19 cellular contexts compared by ENCODE assay signal in genomic region chr2:3044587-3045317, GRCh38.
"Had no signal": no experiment of that assay in that cellular context is flagged by ENCODE, and none has a peak within 500 bp of the region (broad histone marks: within the 10 kb centered on the region; RNA-seq: fewer than 3 reads in every experiment).

No MANE protein-coding gene starts in this region.

- H3K36me3 ChIP-seq: ascending aorta, gastroesophageal sphincter, lower lobe of right lung, upper lobe of left lung had no signal

- H3K4me3 ChIP-seq: ascending aorta, gastroesophageal sphincter, hepatocyte, lower lobe of right lung, upper lobe of left lung had no signal

- DNase-seq: activated CD4-positive, alpha-beta memory T cell treated with anti-CD3 and anti-CD28 coated beads for 36 hours; activated naive CD4-positive, alpha-beta T cell treated with Interleukin-2 at 50 U/mL for 16 hours; activated naive CD8-positive, alpha-beta T cell treated with anti-CD3 and anti-CD28 coated beads, Interleukin-2, amount 50 U/mL, for 24 hours; effector CD8-positive, alpha-beta T cell; kidney; lower lobe of right lung; natural killer cell; nucleus accumbens; right cardiac atrium; stimulated activated naive B cell treated with anti-CD40 and anti-IgM and Interleukin-4, amounts not matched to agents 10 μg/mL and 1 μg/mL and 100 μg/mL, for 72 hours; T-helper 9 cell had no signal

- H3K27me3 ChIP-seq: ascending aorta, hepatocyte, upper lobe of left lung had no signal

- H3K9me3 Mint-ChIP-seq: activated CD4-positive, alpha-beta memory T cell treated with anti-CD3 and anti-CD28 coated beads for 36 hours; activated naive CD8-positive, alpha-beta T cell treated with anti-CD3 and anti-CD28 coated beads, Interleukin-2, amount 50 U/mL, for 24 hours; activated T-helper 1 cell treated with anti-CD3 and anti-CD28 coated beads, Interleukin-12 subunit alpha, Interleukin-12 subunit beta, Interleukin-2, Interleukin-4 antibody, amounts not matched to agents 30 ng/mL and 10 ng/mL and 1 ng/mL, durations not matched to agents 14 hours and 24 hours and 36 hours; natural killer cell; stimulated activated naive B cell treated with anti-CD40 and anti-IgM and Interleukin-4, amounts not matched to agents 10 μg/mL and 1 μg/mL and 100 μg/mL, for 72 hours had no signal

- H3K36me3 Mint-ChIP-seq: activated CD4-positive, alpha-beta memory T cell treated with anti-CD3 and anti-CD28 coated beads for 36 hours; natural killer cell; stimulated activated naive B cell treated with anti-CD40 and anti-IgM and Interleukin-4, amounts not matched to agents 10 μg/mL and 1 μg/mL and 100 μg/mL, for 72 hours had no signal

- H3K9me3 ChIP-seq: ascending aorta, gastroesophageal sphincter, lower lobe of right lung, upper lobe of left lung had no signal

- H3K27me3 Mint-ChIP-seq: activated CD4-positive, alpha-beta memory T cell treated with anti-CD3 and anti-CD28 coated beads for 36 hours; progenitor cell of endocrine pancreas; stimulated activated naive B cell treated with anti-CD40 and anti-IgM and Interleukin-4, amounts not matched to agents 10 μg/mL and 1 μg/mL and 100 μg/mL, for 72 hours had no signal

- H3K27ac ChIP-seq: ascending aorta, epithelial cell of prostate, gastroesophageal sphincter, hepatocyte, lower lobe of right lung, upper lobe of left lung had no signal

- H3K4me1 ChIP-seq: ascending aorta, gastroesophageal sphincter, lower lobe of right lung, upper lobe of left lung had no signal

- H3K4me3 Mint-ChIP-seq: activated CD4-positive, alpha-beta memory T cell treated with anti-CD3 and anti-CD28 coated beads for 36 hours; activated naive CD8-positive, alpha-beta T cell treated with anti-CD3 and anti-CD28 coated beads, Interleukin-2, amount 50 U/mL, for 24 hours; activated T-helper 1 cell treated with anti-CD3 and anti-CD28 coated beads, Interleukin-12 subunit alpha, Interleukin-12 subunit beta, Interleukin-2, Interleukin-4 antibody, amounts not matched to agents 30 ng/mL and 10 ng/mL and 1 ng/mL, durations not matched to agents 14 hours and 24 hours and 36 hours; natural killer cell; stimulated activated naive B cell treated with anti-CD40 and anti-IgM and Interleukin-4, amounts not matched to agents 10 μg/mL and 1 μg/mL and 100 μg/mL, for 72 hours had no signal

- H3K4me1 Mint-ChIP-seq: activated naive CD8-positive, alpha-beta T cell treated with anti-CD3 and anti-CD28 coated beads, Interleukin-2, amount 50 U/mL, for 24 hours; natural killer cell; stimulated activated naive B cell treated with anti-CD40 and anti-IgM and Interleukin-4, amounts not matched to agents 10 μg/mL and 1 μg/mL and 100 μg/mL, for 72 hours had no signal

- H3K27ac Mint-ChIP-seq: activated CD4-positive, alpha-beta memory T cell treated with anti-CD3 and anti-CD28 coated beads for 36 hours; activated naive CD8-positive, alpha-beta T cell treated with anti-CD3 and anti-CD28 coated beads, Interleukin-2, amount 50 U/mL, for 24 hours; activated T-helper 1 cell treated with anti-CD3 and anti-CD28 coated beads, Interleukin-12 subunit alpha, Interleukin-12 subunit beta, Interleukin-2, Interleukin-4 antibody, amounts not matched to agents 30 ng/mL and 10 ng/mL and 1 ng/mL, durations not matched to agents 14 hours and 24 hours and 36 hours; natural killer cell; progenitor cell of endocrine pancreas; stimulated activated naive B cell treated with anti-CD40 and anti-IgM and Interleukin-4, amounts not matched to agents 10 μg/mL and 1 μg/mL and 100 μg/mL, for 72 hours had no signal

- FAIRE-seq: colon, kidney had no signal

- ATAC-seq: activated naive CD8-positive, alpha-beta T cell treated with anti-CD3 and anti-CD28 coated beads, Interleukin-2, amount 50 U/mL, for 24 hours; gastroesophageal sphincter; lower lobe of right lung; right cardiac atrium; stimulated activated naive B cell treated with anti-CD40 and anti-IgM and Interleukin-4, amounts not matched to agents 10 μg/mL and 1 μg/mL and 100 μg/mL, for 72 hours had no signal
